8 cellular contexts compared by ENCODE assay signal in genomic region chr17:82065193-82065637, GRCh38. TPM values are rescaled to one million over a fixed set of nuclear protein-coding genes. Genes with fewer than 3 reads are reported as not detected.
A peak's percentile ranks its signal among the peaks of the same experiment; 100 is the strongest.
DNase-seq lines count a peak whose midpoint lies in the region; ATAC-seq lines count a peak whose summit lies in the region.

No MANE protein-coding gene starts in this region.

- H3K4me3 ChIP-seq in HUES48 (ENCODE audit: low read depth, low read length) (peak overlapping the region; percentile 69), iPS-18a (ENCODE audit: low read length) (peak overlapping the region; percentile 75)

- peak overlapping the region; percentile 55 for H3K9ac ChIP-seq in HUES48 (ENCODE audit: low read depth, low read length)
- peak overlapping the region; percentile 62 for H3K9ac ChIP-seq in iPS-18a (ENCODE audit: low read length)

- H3K27me3 Mint-ChIP-seq in activated naive CD8-positive, alpha-beta T cell treated with anti-CD3 and anti-CD28 coated beads, Interleukin-2, amount 10 ng/mL, durations not matched to agents 7 days and 5 days = no peaks in the 10 kb centered on the region

- ATAC-seq in activated naive CD8-positive, alpha-beta T cell treated with anti-CD3 and anti-CD28 coated beads, Interleukin-2, amount 10 ng/mL, durations not matched to agents 7 days and 5 days (ENCODE audit: low read depth) = peak; percentile 58

- H3K9me3 ChIP-seq in HUES48 (ENCODE audit: control insufficient read depth, insufficient read depth, low read length) (no peaks in the 10 kb centered on the region), iPS-18a (ENCODE audit: control insufficient read depth, low read depth, low read length) (no peaks in the 10 kb centered on the region)

- POLR2A ChIA-PET in activated naive CD8-positive, alpha-beta T cell treated with anti-CD3 and anti-CD28 coated beads, Interleukin-2, amount 10 ng/mL, durations not matched to agents 7 days and 5 days (lab: Charles Lee) = interaction anchor here (0.8 to 3.0 kb wide), 10 partner anchors 9 to 57 kb away, joined by 3 to 12 read pairs (median 6); partner anchors contain the start of genes DCXR, FASN, GPS1 and RFNG

- H3K4me1 Mint-ChIP-seq in activated naive CD8-positive, alpha-beta T cell treated with anti-CD3 and anti-CD28 coated beads, Interleukin-2, amount 10 ng/mL, durations not matched to agents 7 days and 5 days = peaks cover 5% of the 10 kb centered on the region

- H3K4me3 Mint-ChIP-seq in activated naive CD8-positive, alpha-beta T cell treated with anti-CD3 and anti-CD28 coated beads, Interleukin-2, amount 10 ng/mL, durations not matched to agents 7 days and 5 days = peak overlapping the region; percentile 63

- no peak overlapping the region for H3K27ac Mint-ChIP-seq in activated naive CD8-positive, alpha-beta T cell treated with anti-CD3 and anti-CD28 coated beads, Interleukin-2, amount 10 ng/mL, durations not matched to agents 7 days and 5 days

- no peaks in the 10 kb centered on the region for H3K36me3 Mint-ChIP-seq in activated naive CD8-positive, alpha-beta T cell treated with anti-CD3 and anti-CD28 coated beads, Interleukin-2, amount 10 ng/mL, durations not matched to agents 7 days and 5 days

- H3K27ac ChIP-seq in HUES48 (ENCODE audit: low read depth, low read length) (no peak overlapping the region), iPS-18a (ENCODE audit: low read length) (no peak overlapping the region)

- H3K27me3 ChIP-seq in HUES48 (ENCODE audit: control insufficient read depth, insufficient read depth, low read length) (no peaks in the 10 kb centered on the region), iPS-18a (ENCODE audit: control insufficient read depth, insufficient read depth, low read length) (no peaks in the 10 kb centered on the region)

- H3K9me3 Mint-ChIP-seq in activated naive CD8-positive, alpha-beta T cell treated with anti-CD3 and anti-CD28 coated beads, Interleukin-2, amount 10 ng/mL, durations not matched to agents 7 days and 5 days = no peaks in the 10 kb centered on the region

- H3K4me1 ChIP-seq in HUES48 (ENCODE audit: control insufficient read depth, insufficient read depth, low read length) (no peaks in the 10 kb centered on the region), iPS-18a (ENCODE audit: control insufficient read depth, low read depth, low read length) (no peaks in the 10 kb centered on the region)

- DNase-seq in activated CD4-positive, alpha-beta T cell treated with anti-CD3 and anti-CD28 coated beads for 1 hour = peak; percentile 23
- no peak for DNase-seq in activated CD4-positive, alpha-beta T cell treated with anti-CD3 and anti-CD28 coated beads, Interleukin-2, amount 50 U/mL, for 1 hour
- no peak for DNase-seq in activated naive CD8-positive, alpha-beta T cell treated with anti-CD3 and anti-CD28 coated beads, Interleukin-2, amount 10 ng/mL, durations not matched to agents 7 days and 5 days
- DNase-seq in stimulated activated CD8-positive, alpha-beta memory T cell treated with anti-CD3 and anti-CD28 coated beads, Interleukin-4, amount 100 ng/mL, for 48 hours = peak; percentile 47
- no peak for DNase-seq in globus pallidus (ENCODE audit: low spot score)
- DNase-seq in NCI-H2081 (lab: John Stamatoyannopoulos, UW) = no peak

- peaks cover 41% of the 10 kb centered on the region for H3K36me3 ChIP-seq in HUES48 (ENCODE audit: control insufficient read depth, insufficient read depth, low read length)
- H3K36me3 ChIP-seq in iPS-18a (ENCODE audit: control insufficient read depth, low read depth, low read length) = peaks cover 20% of the 10 kb centered on the region

RNA-seq across cellular contexts. Expression of gene DUS1L, which starts 0.4 kb away (rescaled TPM):
- total RNA-seq in activated naive CD8-positive, alpha-beta T cell treated with anti-CD3 and anti-CD28 coated beads, Interleukin-2, amount 10 ng/mL, durations not matched to agents 7 days and 5 days = 100 to 1,000 TPM; 126 to 130 TPM

RNA-seq across cellular contexts. Expression of gene GPS1, which starts 13.5 kb away (rescaled TPM):
- 10 to 100 TPM; 76.0 to 79.8 TPM for total RNA-seq in activated naive CD8-positive, alpha-beta T cell treated with anti-CD3 and anti-CD28 coated beads, Interleukin-2, amount 10 ng/mL, durations not matched to agents 7 days and 5 days

RNA-seq across cellular contexts. Expression of gene RFNG, which starts 13.6 kb away (rescaled TPM):
- 10 to 100 TPM; 28.7 to 28.8 TPM for total RNA-seq in activated naive CD8-positive, alpha-beta T cell treated with anti-CD3 and anti-CD28 coated beads, Interleukin-2, amount 10 ng/mL, durations not matched to agents 7 days and 5 days

RNA-seq across cellular contexts. Expression of gene DCXR, which starts 27.7 kb away (rescaled TPM):
- total RNA-seq in activated naive CD8-positive, alpha-beta T cell treated with anti-CD3 and anti-CD28 coated beads, Interleukin-2, amount 10 ng/mL, durations not matched to agents 7 days and 5 days = 100 to 1,000 TPM; 110 to 115 TPM

RNA-seq across cellular contexts. Expression of gene FASN, which starts 32.8 kb away (rescaled TPM):
- 100 to 1,000 TPM; 154 to 163 TPM for total RNA-seq in activated naive CD8-positive, alpha-beta T cell treated with anti-CD3 and anti-CD28 coated beads, Interleukin-2, amount 10 ng/mL, durations not matched to agents 7 days and 5 days

Comparison
In these comparisons a context has a peak if more than half of its experiments do, and no peak if none do; other contexts are left out.
1. DNase-seq: peak in activated CD4-positive, alpha-beta T cell treated with anti-CD3 and anti-CD28 coated beads for 1 hour (single experiment) and stimulated activated CD8-positive, alpha-beta memory T cell treated with anti-CD3 and anti-CD28 coated beads, Interleukin-4, amount 100 ng/mL, for 48 hours (single experiment); none in activated CD4-positive, alpha-beta T cell treated with anti-CD3 and anti-CD28 coated beads, Interleukin-2, amount 50 U/mL, for 1 hour (single experiment), activated naive CD8-positive, alpha-beta T cell treated with anti-CD3 and anti-CD28 coated beads, Interleukin-2, amount 10 ng/mL, durations not matched to agents 7 days and 5 days (single experiment), globus pallidus (single experiment) and NCI-H2081 (0 of 2).